Comparison of ENCODE assay signal across 8 cellular contexts in genomic region chr13:79480954-79481684, GRCh38. TPM values are rescaled to one million over a fixed set of nuclear protein-coding genes. Genes with fewer than 3 reads are reported as not detected.
DNase-seq lines count a peak whose midpoint lies in the region; ATAC-seq and TF ChIP-seq lines count a peak whose summit lies in the region.

Gene NDFIP2 (plus strand): TSS chr13:79481155. CDS start chr13:79481204, 49 bp downstream.

- peak; percentile 9 to 63 for TF ChIP-seq RAD21 in liver (IDR thresholded peaks at IDR 0.05)

- no peak for TF ChIP-seq CTCF in liver (IDR thresholded peaks at IDR 0.05; ENCODE audit: low read depth, low read length, missing input control)

- H3K4me3 ChIP-seq in BLaER1: peak within 1 kb of the TSS; percentile 37
- peak within 1 kb of the TSS; percentile 80 to 96 (median 81) for H3K4me3 ChIP-seq in liver (ENCODE audit: low read depth in 1 of 3, low read length in 3 of 3)

- H3K27ac ChIP-seq in BLaER1 (no peak within 1 kb of the TSS), liver (ENCODE audit: low read depth in 1 of 2, low read length in 2 of 2) (peak within 1 kb of the TSS; percentile 77 to 85)

- under 1% methylated on average over 74 of the region's 74 CpGs for WGBS in liver

- H3K9me3 ChIP-seq in BLaER1 (peaks cover 17% of the 10 kb centered on the region), liver (ENCODE audit: control insufficient read depth in 4 of 4, low read length in 3 of 4) (no peaks in the 10 kb centered on the region)

- peak; percentile 93 for DNase-seq in NCI-H69 (lab: John Stamatoyannopoulos, UW)
- peak; percentile 90 to 93 for DNase-seq in activated CD4-positive, alpha-beta T cell treated with anti-CD3 and anti-CD28 coated beads, Interleukin-2, amount 50 U/mL, for 48 hours
- DNase-seq in dermis microvascular lymphatic vessel endothelial cell (ENCODE audit: low read depth in 2 of 2): peak; percentile 53 to 83
- DNase-seq in stimulated activated CD4-positive, alpha-beta T cell treated with anti-CD3 and anti-CD28 coated beads, Interleukin-4, amount 100 ng/mL, for 24 hours: peak; percentile 91

- H3K4me1 ChIP-seq in BLaER1: peaks cover 6% of the 10 kb centered on the region
- H3K4me1 ChIP-seq in liver (ENCODE audit: control insufficient read depth in 4 of 4, insufficient read depth in 4 of 4, low read length in 3 of 4): peaks cover 4 to 43% (median 26%) of the 10 kb centered on the region in 4 donors

- H4K20me1 ChIP-seq in BLaER1: no peaks in the 10 kb centered on the region

- H3K36me3 ChIP-seq in BLaER1: no peaks in the 10 kb centered on the region
- H3K36me3 ChIP-seq in liver (ENCODE audit: control insufficient read depth in 4 of 4, insufficient read depth in 3 of 4, low read depth in 1 of 4, low read length in 3 of 4): no peaks in the 10 kb centered on the region

- H3K9ac ChIP-seq in BLaER1 (no peak within 1 kb of the TSS), liver (ENCODE audit: low read depth in 1 of 2, low read length in 2 of 2) (peak within 1 kb of the TSS; percentile 91 to 98)

- H3K27me3 ChIP-seq in BLaER1: peaks cover 7% of the 10 kb centered on the region; the same call in 1 of the 2 replicates
- no peaks in the 10 kb centered on the region for H3K27me3 ChIP-seq in liver (ENCODE audit: control insufficient read depth in 4 of 4, insufficient read depth in 4 of 4, low read length in 3 of 4)

- ATAC-seq in GM19328 (IDR thresholded peaks at IDR 0.05; ENCODE audit: unreplicated experiment) (peak; percentile 85), HG03469 (IDR thresholded peaks at IDR 0.05; ENCODE audit: unreplicated experiment) (peak; percentile 87)

- H3K4me2 ChIP-seq in BLaER1: peak within 1 kb of the TSS; percentile 40; the same call in 1 of the 2 replicates

TF ChIP-seq in liver, 16 proteins besides CTCF, POLR2A, EP300 and RAD21:
- TF ChIP-seq REST (IDR thresholded peaks at IDR 0.05) (peak; percentile 90), FOXA1 (IDR thresholded peaks at IDR 0.05) (peak; percentile 53), EGR1 (IDR thresholded peaks at IDR 0.05; ENCODE audit: low read depth in 2 of 2) (peak; percentile 89 to 91), FOXA2 (IDR thresholded peaks at IDR 0.05) (no peak), MAX (IDR thresholded peaks at IDR 0.05) (peak; percentile 46), TAF1 (conservative IDR thresholded peaks at IDR 0.05) (peak; percentile 83), NR2F2 (IDR thresholded peaks at IDR 0.05) (no peak), GABPA (IDR thresholded peaks at IDR 0.05 in 1 of 2, conservative IDR thresholded peaks at IDR 0.05 in 1 of 2) (peak; percentile 7 to 83), JUND (IDR thresholded peaks at IDR 0.05) (no peak), ATF3 (IDR thresholded peaks at IDR 0.05) (no peak), RXRA (IDR thresholded peaks at IDR 0.05) (peak; percentile 39 to 49), HNF4A (conservative IDR thresholded peaks at IDR 0.05) (peak; percentile 7 to 16), HNF4G (IDR thresholded peaks at IDR 0.05) (no peak), ZBTB33 (IDR thresholded peaks at IDR 0.05) (peak; percentile 19), YY1 (IDR thresholded peaks at IDR 0.05) (peak; percentile 83), SP1 (IDR thresholded peaks at IDR 0.05) (peak; percentile 62)

RNA-seq across cellular contexts. Expression of gene NDFIP2, which starts in this region (rescaled TPM):
- 18.2 and 27.4 TPM in 2 replicates for total RNA-seq in dermis microvascular lymphatic vessel endothelial cell
- total RNA-seq in liver: 10 to 100 TPM; 15.5 to 22.2 TPM
- 10 to 100 TPM; 16.0 to 16.6 TPM for polyA plus RNA-seq in liver
